In the genomic region with DNA sequence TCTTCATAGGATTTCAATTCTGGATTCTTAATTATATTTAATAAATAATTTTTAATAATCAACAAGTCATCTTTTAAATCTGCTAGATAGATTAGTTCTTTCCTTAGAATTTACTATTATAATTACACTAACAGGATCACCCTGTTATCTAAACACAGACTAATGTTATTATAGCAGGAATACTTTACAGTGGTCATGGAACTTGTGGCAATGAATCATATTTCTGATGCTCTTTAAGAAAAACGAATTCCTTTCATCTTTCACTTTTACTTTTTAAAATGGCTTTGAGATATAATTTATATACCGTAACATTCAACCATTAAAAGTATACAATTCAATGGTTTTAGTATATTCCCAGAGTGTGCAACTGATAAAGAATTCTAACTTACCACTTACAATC, we compare ENCODE assay signal across 23 cellular contexts. TPM values are rescaled to one million over a fixed set of nuclear protein-coding genes. Genes with fewer than 3 reads are reported as not detected.
DNase-seq lines count a peak whose midpoint lies in the region; ATAC-seq, FAIRE-seq and TF ChIP-seq lines count a peak whose summit lies in the region.
"Had no signal": no experiment of that assay in that cellular context is flagged by ENCODE, and none has a peak within 500 bp of the region (broad histone marks: within the 10 kb centered on the region; RNA-seq: fewer than 3 reads in every experiment).

No MANE protein-coding gene starts in this region.

- H3K27me3 ChIP-seq in Karpas-422 (ENCODE audit: low read length) (no peaks in the 10 kb centered on the region), neural cell (ENCODE audit: insufficient read depth, low read depth, low read length) (no peaks in the 10 kb centered on the region), ovary (no peaks in the 10 kb centered on the region)
- H3K27me3 ChIP-seq: BLaER1, MG63, SJSA1 had no signal

- 91 to 93% (median 92%) methylated on average over 2 of the region's 2 CpGs for WGBS in ovary, 3 donors

- H3K4me1 Mint-ChIP-seq in WTC11, result no peaks in the 10 kb centered on the region
- H3K4me1 Mint-ChIP-seq in activated CD4-positive, alpha-beta memory T cell treated with anti-CD3 and anti-CD28 coated beads for 36 hours (ENCODE audit: low read depth), result no peaks in the 10 kb centered on the region
- H3K4me1 Mint-ChIP-seq: CD4-positive, alpha-beta memory T cell; H9 had no signal

- H3K79me2 ChIP-seq in Karpas-422 (ENCODE audit: low read length), result peaks cover 82% of the 10 kb centered on the region
- no peaks in the 10 kb centered on the region for H3K79me2 ChIP-seq in neural cell (replicated peaks; ENCODE audit: insufficient read depth, low read length)

- no peak for ATAC-seq in WTC11
- ATAC-seq: Panc1 had no signal

- POLR2A ChIA-PET in WTC11 (lab: Charles Lee), result no interaction called here
- POLR2A ChIA-PET in activated CD4-positive, alpha-beta memory T cell treated with anti-CD3 and anti-CD28 coated beads for 36 hours (lab: Charles Lee), result no interaction called here

- H3K36me3 ChIP-seq in Karpas-422 (ENCODE audit: insufficient read depth, low read length) (peaks cover 84% of the 10 kb centered on the region), neural cell (ENCODE audit: insufficient read depth, low read length) (peaks cover 20% of the 10 kb centered on the region), ovary (no peaks in the 10 kb centered on the region)
- H3K36me3 ChIP-seq: MG63, SJSA1 had no signal

- H3K4me2 ChIP-seq in Karpas-422 (ENCODE audit: low read depth, low read length, poor library complexity, severe bottlenecking), result no peak overlapping the region
- peak overlapping the region; percentile 1 for H3K4me2 ChIP-seq in neural cell (ENCODE audit: low read length)
- H3K4me2 ChIP-seq: BLaER1, KMS-11 had no signal

- H3K9ac ChIP-seq in Karpas-422 (ENCODE audit: low read length) (no peak overlapping the region), neural cell (ENCODE audit: low read length) (no peak overlapping the region)
- H3K9ac ChIP-seq: BLaER1, KMS-11 had no signal

- no peaks in the 10 kb centered on the region for H4K20me1 ChIP-seq in Karpas-422 (ENCODE audit: insufficient read depth, low read depth, low read length)
- H4K20me1 ChIP-seq in neural cell (ENCODE audit: insufficient read depth), result no peaks in the 10 kb centered on the region
- H4K20me1 ChIP-seq: BLaER1 had no signal

- intact Hi-C loops in activated CD4-positive, alpha-beta memory T cell treated with anti-CD3 and anti-CD28 coated beads for 36 hours (cut with micrococcal nuclease), result no loop called here
- intact Hi-C loops in ovary (cut with DNase I), result no loop called here

- no peak for TF ChIP-seq EP300 in neural cell (conservative IDR thresholded peaks at IDR 0.05; ENCODE audit: poor library complexity, severe bottlenecking)
- TF ChIP-seq EP300 in ovary (IDR thresholded peaks at IDR 0.05), result no peak

- H3K9me3 Mint-ChIP-seq in WTC11, result no peaks in the 10 kb centered on the region
- H3K9me3 Mint-ChIP-seq in activated CD4-positive, alpha-beta memory T cell treated with anti-CD3 and anti-CD28 coated beads for 36 hours, result no peaks in the 10 kb centered on the region
- H3K9me3 Mint-ChIP-seq: CD4-positive, alpha-beta memory T cell; H9 had no signal

- no peak overlapping the region for H3K27ac Mint-ChIP-seq in WTC11
- H3K27ac Mint-ChIP-seq in activated CD4-positive, alpha-beta memory T cell treated with anti-CD3 and anti-CD28 coated beads for 36 hours, result no peak overlapping the region
- H3K27ac Mint-ChIP-seq: CD4-positive, alpha-beta memory T cell; H9 had no signal

- peak overlapping the region; percentile 26; the same call in 1 of the 2 replicates for H3K27ac ChIP-seq in Karpas-422 (ENCODE audit: low read length)
- H3K27ac ChIP-seq in neural cell (ENCODE audit: low read length), result peak overlapping the region; percentile 64
- no peak overlapping the region for H3K27ac ChIP-seq in ovary
- H3K27ac ChIP-seq: BLaER1, KMS-11, SJSA1 had no signal

- CTCF ChIA-PET in WTC11 (lab: Charles Lee), result no interaction called here
- CTCF ChIA-PET in activated CD4-positive, alpha-beta memory T cell treated with anti-CD3 and anti-CD28 coated beads for 36 hours (lab: Charles Lee), result no interaction called here

- TF ChIP-seq CTCF in choroid plexus epithelial cell (conservative IDR thresholded peaks at IDR 0.05; ENCODE audit: low read depth, low read length), result no peak
- TF ChIP-seq CTCF in neural cell (IDR thresholded peaks at IDR 0.05; ENCODE audit: poor library complexity, severe bottlenecking), result no peak
- no peak for TF ChIP-seq CTCF in WTC11 (IDR thresholded peaks at IDR 0.05)
- TF ChIP-seq CTCF in ovary (IDR thresholded peaks at IDR 0.05), result no peak

- no peak overlapping the region for H2AFZ ChIP-seq in Karpas-422 (ENCODE audit: low read length)
- H2AFZ ChIP-seq in neural cell (ENCODE audit: low read depth, low read length), result no peak overlapping the region

- H3K9me3 ChIP-seq in Karpas-422 (ENCODE audit: low read length) (no peaks in the 10 kb centered on the region), neural cell (ENCODE audit: low read length) (no peaks in the 10 kb centered on the region), ovary (no peaks in the 10 kb centered on the region)
- H3K9me3 ChIP-seq: BLaER1, MG63, SJSA1 had no signal

- H3K27me3 Mint-ChIP-seq in WTC11 (ENCODE audit: low read depth), result no peaks in the 10 kb centered on the region
- no peaks in the 10 kb centered on the region for H3K27me3 Mint-ChIP-seq in activated CD4-positive, alpha-beta memory T cell treated with anti-CD3 and anti-CD28 coated beads for 36 hours
- H3K27me3 Mint-ChIP-seq: CD4-positive, alpha-beta memory T cell had no signal

- H3K4me3 ChIP-seq in Karpas-422 (ENCODE audit: low read length), result no peak overlapping the region
- H3K4me3 ChIP-seq in choroid plexus epithelial cell (ENCODE audit: low read depth, low read length), result no peak overlapping the region
- peak overlapping the region; percentile 35 for H3K4me3 ChIP-seq in neural cell (ENCODE audit: low read length)
- H3K4me3 ChIP-seq in ovary, result no peak overlapping the region
- H3K4me3 ChIP-seq: BLaER1, MG63, SJSA1 had no signal

- FAIRE-seq in A204.1 (lab: Jason Lieb, UNC), result peak; percentile 21
- FAIRE-seq: GM12891 had no signal

- H3K9me2 ChIP-seq in Karpas-422 (replicated peaks; ENCODE audit: insufficient read depth, low read length) (no peaks in the 10 kb centered on the region), neural cell (ENCODE audit: insufficient read depth, low read length) (no peaks in the 10 kb centered on the region)

- H3F3A ChIP-seq in neural cell (ENCODE audit: insufficient read depth, low read length, poor library complexity, severe bottlenecking), result no peaks in the 10 kb centered on the region

- DNase-seq in Karpas-422 (no peak), choroid plexus epithelial cell (ENCODE audit: low read depth) (peak; percentile 51), WTC11 (ENCODE audit: low spot score) (no peak), ovary (no peak), hypothalamus (lab: John Stamatoyannopoulos, UW) (no peak)
- no peak for DNase-seq in activated CD4-positive, alpha-beta memory T cell treated with anti-CD3 and anti-CD28 coated beads for 36 hours
- DNase-seq: 8988T; CD4-positive, alpha-beta memory T cell; DMS153; H9; MG63; NCI-H1092; NCI-H1436 treated with DMSO at 0.1 percent for 48 hours; NCI-H2029; NCI-H2171; NCI-H446 treated with DMSO at 0.1 percent for 48 hours had no signal

- no peak for TF ChIP-seq POLR2A in ovary (IDR thresholded peaks at IDR 0.05)

- H3K4me3 Mint-ChIP-seq in WTC11, result no peak overlapping the region
- no peak overlapping the region for H3K4me3 Mint-ChIP-seq in activated CD4-positive, alpha-beta memory T cell treated with anti-CD3 and anti-CD28 coated beads for 36 hours
- H3K4me3 Mint-ChIP-seq: CD4-positive, alpha-beta memory T cell; H9 had no signal

- H3K36me3 Mint-ChIP-seq in WTC11, result no peaks in the 10 kb centered on the region
- peaks cover 7% of the 10 kb centered on the region for H3K36me3 Mint-ChIP-seq in activated CD4-positive, alpha-beta memory T cell treated with anti-CD3 and anti-CD28 coated beads for 36 hours

- TF ChIP-seq RAD21 in neural cell (conservative IDR thresholded peaks at IDR 0.05), result no peak

- H3K4me1 ChIP-seq in Karpas-422 (ENCODE audit: low read length) (peaks cover 9% of the 10 kb centered on the region), ovary (ENCODE audit: insufficient read depth) (no peaks in the 10 kb centered on the region)

TF ChIP-seq in WTC11, 78 proteins besides CTCF, POLR2A, EP300 and RAD21:
- TF ChIP-seq, protein P1, sequence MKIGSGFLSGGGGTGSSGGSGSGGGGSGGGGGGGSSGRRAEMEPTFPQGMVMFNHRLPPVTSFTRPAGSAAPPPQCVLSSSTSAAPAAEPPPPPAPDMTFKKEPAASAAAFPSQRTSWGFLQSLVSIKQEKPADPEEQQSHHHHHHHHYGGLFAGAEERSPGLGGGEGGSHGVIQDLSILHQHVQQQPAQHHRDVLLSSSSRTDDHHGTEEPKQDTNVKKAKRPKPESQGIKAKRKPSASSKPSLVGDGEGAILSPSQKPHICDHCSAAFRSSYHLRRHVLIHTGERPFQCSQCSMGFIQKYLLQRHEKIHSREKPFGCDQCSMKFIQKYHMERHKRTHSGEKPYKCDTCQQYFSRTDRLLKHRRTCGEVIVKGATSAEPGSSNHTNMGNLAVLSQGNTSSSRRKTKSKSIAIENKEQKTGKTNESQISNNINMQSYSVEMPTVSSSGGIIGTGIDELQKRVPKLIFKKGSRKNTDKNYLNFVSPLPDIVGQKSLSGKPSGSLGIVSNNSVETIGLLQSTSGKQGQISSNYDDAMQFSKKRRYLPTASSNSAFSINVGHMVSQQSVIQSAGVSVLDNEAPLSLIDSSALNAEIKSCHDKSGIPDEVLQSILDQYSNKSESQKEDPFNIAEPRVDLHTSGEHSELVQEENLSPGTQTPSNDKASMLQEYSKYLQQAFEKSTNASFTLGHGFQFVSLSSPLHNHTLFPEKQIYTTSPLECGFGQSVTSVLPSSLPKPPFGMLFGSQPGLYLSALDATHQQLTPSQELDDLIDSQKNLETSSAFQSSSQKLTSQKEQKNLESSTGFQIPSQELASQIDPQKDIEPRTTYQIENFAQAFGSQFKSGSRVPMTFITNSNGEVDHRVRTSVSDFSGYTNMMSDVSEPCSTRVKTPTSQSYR (CRISPR knock-in tag; IDR thresholded peaks at IDR 0.05), result no peak
- TF ChIP-seq FOXJ3 (CRISPR knock-in tag; IDR thresholded peaks at IDR 0.05; ENCODE audit: borderline replicate concordance), result no peak

RNA-seq across cellular contexts. Expression of gene CDK5RAP2, which starts 29.7 kb away (rescaled TPM):
- 48.4 and 68.8 TPM in 2 replicates for total RNA-seq in Karpas-422 (2014; rRNA removed; shearing (Covaris generic); ENCODE audit: low replicate concordance)
- 38.4 and 43.3 TPM in 2 replicates for polyA plus RNA-seq in neural cell
- polyA minus RNA-seq in neural cell, result 48.5 and 52.3 TPM in 2 replicates
- total RNA-seq in WTC11 (2021), result 43.1 to 49.1 TPM (median 48.3 TPM) in 3 replicates
- total RNA-seq in activated CD4-positive, alpha-beta memory T cell treated with anti-CD3 and anti-CD28 coated beads for 36 hours, result 10 to 100 TPM; 75.3 to 75.9 TPM
- 10 to 100 TPM; 35.1 to 59.4 (median 44.7) TPM for total RNA-seq in ovary
- 10 to 100 TPM; 30.8 to 61.1 TPM for polyA plus RNA-seq in ovary

Comparison
In these comparisons a context has a peak if more than half of its experiments do, and no peak if none do; other contexts are left out.
1. H3K27ac ChIP-seq: peak in Karpas-422 (single experiment) and neural cell (single experiment); none in ovary (0 of 2).